Comparison of ENCODE assay signal across 1 cellular context in the genomic region with DNA sequence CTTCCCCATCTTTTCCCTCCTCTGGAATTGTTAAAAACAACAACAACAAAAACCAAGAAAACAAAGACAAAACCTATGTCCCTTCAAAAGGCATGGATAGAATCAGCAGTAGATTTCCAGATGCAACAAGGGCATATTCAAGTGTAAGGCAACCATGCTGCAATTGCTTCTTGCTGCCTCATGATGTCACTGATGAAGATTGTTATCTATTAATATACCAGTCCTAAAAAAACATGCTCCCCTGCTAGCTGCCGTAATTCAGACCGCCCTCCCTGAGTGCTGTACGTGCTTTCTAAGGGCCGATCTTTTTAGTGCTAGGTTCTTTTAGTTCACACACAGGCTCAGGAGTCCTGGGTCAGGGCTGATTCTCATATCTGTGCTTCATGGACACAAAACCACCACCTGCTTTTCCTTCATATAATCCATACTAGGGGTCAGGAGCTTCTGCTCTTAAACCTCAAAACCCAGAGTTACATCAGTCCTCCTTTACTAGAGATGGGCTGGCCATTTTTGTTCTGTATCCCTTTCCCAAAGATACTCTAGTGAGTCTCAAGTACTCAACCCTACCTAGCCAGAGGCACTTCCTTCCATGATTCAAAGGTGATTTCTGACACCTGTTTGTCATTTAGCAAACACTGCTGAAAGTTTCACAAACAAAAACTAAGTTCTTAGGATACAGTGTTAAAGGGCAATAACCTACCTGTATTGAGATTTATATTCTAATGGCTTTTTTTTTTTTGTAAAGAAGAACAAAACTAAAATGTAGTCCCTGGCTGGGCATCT.
TF ChIP-seq lines count a peak whose summit lies in the region.

No MANE protein-coding gene starts in this region.

TF ChIP-seq in GM23338, 12 proteins besides CTCF, POLR2A, EP300 and RAD21 (continued from another document):
- TF ChIP-seq, protein P1, sequence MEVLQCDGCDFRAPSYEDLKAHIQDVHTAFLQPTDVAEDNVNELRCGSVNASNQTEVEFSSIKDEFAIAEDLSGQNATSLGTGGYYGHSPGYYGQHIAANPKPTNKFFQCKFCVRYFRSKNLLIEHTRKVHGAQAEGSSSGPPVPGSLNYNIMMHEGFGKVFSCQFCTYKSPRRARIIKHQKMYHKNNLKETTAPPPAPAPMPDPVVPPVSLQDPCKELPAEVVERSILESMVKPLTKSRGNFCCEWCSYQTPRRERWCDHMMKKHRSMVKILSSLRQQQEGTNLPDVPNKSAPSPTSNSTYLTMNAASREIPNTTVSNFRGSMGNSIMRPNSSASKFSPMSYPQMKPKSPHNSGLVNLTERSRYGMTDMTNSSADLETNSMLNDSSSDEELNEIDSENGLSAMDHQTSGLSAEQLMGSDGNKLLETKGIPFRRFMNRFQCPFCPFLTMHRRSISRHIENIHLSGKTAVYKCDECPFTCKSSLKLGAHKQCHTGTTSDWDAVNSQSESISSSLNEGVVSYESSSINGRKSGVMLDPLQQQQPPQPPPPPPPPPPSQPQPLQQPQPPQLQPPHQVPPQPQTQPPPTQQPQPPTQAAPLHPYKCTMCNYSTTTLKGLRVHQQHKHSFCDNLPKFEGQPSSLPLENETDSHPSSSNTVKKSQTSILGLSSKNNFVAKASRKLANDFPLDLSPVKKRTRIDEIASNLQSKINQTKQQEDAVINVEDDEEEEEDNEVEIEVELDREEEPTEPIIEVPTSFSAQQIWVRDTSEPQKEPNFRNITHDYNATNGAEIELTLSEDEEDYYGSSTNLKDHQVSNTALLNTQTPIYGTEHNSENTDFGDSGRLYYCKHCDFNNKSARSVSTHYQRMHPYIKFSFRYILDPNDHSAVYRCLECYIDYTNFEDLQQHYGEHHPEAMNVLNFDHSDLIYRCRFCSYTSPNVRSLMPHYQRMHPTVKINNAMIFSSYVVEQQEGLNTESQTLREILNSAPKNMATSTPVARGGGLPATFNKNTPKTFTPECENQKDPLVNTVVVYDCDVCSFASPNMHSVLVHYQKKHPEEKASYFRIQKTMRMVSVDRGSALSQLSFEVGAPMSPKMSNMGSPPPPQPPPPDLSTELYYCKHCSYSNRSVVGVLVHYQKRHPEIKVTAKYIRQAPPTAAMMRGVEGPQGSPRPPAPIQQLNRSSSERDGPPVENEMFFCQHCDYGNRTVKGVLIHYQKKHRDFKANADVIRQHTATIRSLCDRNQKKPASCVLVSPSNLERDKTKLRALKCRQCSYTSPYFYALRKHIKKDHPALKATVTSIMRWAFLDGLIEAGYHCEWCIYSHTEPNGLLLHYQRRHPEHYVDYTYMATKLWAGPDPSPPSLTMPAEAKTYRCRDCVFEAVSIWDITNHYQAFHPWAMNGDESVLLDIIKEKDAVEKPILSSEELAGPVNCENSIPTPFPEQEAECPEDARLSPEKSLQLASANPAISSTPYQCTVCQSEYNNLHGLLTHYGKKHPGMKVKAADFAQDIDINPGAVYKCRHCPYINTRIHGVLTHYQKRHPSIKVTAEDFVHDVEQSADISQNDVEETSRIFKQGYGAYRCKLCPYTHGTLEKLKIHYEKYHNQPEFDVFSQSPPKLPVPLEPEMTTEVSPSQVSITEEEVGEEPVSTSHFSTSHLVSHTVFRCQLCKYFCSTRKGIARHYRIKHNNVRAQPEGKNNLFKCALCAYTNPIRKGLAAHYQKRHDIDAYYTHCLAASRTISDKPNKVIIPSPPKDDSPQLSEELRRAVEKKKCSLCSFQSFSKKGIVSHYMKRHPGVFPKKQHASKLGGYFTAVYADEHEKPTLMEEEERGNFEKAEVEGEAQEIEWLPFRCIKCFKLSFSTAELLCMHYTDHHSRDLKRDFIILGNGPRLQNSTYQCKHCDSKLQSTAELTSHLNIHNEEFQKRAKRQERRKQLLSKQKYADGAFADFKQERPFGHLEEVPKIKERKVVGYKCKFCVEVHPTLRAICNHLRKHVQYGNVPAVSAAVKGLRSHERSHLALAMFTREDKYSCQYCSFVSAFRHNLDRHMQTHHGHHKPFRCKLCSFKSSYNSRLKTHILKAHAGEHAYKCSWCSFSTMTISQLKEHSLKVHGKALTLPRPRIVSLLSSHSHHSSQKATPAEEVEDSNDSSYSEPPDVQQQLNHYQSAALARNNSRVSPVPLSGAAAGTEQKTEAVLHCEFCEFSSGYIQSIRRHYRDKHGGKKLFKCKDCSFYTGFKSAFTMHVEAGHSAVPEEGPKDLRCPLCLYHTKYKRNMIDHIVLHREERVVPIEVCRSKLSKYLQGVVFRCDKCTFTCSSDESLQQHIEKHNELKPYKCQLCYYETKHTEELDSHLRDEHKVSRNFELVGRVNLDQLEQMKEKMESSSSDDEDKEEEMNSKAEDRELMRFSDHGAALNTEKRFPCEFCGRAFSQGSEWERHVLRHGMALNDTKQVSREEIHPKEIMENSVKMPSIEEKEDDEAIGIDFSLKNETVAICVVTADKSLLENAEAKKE (CRISPR knock-in tag; IDR thresholded peaks at IDR 0.05): no peak
- no peak for TF ChIP-seq POLR2AphosphoS5 (IDR thresholded peaks at IDR 0.05; ENCODE audit: low read depth)
- TF ChIP-seq ZNF114 (CRISPR knock-in tag; IDR thresholded peaks at IDR 0.05): no peak
- TF ChIP-seq, protein P2, sequence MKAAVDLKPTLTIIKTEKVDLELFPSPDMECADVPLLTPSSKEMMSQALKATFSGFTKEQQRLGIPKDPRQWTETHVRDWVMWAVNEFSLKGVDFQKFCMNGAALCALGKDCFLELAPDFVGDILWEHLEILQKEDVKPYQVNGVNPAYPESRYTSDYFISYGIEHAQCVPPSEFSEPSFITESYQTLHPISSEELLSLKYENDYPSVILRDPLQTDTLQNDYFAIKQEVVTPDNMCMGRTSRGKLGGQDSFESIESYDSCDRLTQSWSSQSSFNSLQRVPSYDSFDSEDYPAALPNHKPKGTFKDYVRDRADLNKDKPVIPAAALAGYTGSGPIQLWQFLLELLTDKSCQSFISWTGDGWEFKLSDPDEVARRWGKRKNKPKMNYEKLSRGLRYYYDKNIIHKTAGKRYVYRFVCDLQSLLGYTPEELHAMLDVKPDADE (IDR thresholded peaks at IDR 0.05): no peak
- no peak for TF ChIP-seq NANOG (IDR thresholded peaks at IDR 0.05; ENCODE audit: borderline replicate concordance)
- TF ChIP-seq EZH2phosphoT487 (IDR thresholded peaks at IDR 0.05; ENCODE audit: unreplicated experiment): no peak
- no peak for TF ChIP-seq JUNB (IDR thresholded peaks at IDR 0.05; ENCODE audit: unreplicated experiment)
- no peak for TF ChIP-seq STAT1 (IDR thresholded peaks at IDR 0.05; ENCODE audit: unreplicated experiment)
- no peak for TF ChIP-seq EZH2 (IDR thresholded peaks at IDR 0.05; ENCODE audit: low read depth, unreplicated experiment)
TF ChIP-seq in GM23338: peak in this region for 0.
